1 cellular context compared by ENCODE assay signal in the genomic region with DNA sequence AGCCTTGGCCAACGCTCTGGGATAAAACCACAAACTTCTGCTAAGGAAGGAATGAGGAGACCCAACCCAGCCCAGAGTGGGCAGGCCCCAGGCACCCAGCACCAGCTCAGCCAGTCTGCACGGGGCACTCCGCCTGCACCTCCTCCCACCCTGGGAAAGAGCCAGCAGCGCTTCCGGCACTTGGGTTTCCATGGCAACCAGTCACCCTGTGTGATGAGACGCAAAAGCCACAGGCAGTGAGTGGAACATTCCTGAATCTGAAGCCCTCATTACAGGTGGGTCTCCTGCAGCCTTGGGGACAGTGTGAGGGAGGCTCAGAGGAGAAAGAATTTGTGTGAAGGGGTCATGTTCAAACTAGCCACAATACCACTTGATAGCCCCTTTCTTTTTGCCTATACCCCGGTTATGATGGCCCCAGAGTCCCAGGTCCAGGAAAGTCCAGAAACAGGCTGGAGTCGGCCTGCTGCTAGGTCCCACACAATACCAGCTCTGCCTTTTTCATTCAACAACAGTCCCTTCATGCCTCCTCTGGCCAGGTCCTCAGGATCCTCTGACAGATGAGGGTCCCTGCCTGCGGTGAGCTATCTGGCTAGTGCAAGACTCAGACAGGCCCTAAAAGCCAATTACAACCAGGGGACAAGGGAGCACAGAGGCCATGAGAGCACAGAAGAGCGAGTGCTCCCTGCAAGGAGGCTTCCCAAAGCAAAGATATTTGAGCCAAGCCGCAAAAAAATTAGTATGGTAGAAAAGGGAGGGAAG.
A peak's percentile ranks its signal among the peaks of the same experiment; 100 is the strongest.
TF ChIP-seq lines count a peak whose summit lies in the region.

No MANE protein-coding gene starts in this region.

TF ChIP-seq in GM12878, 131 proteins besides CTCF, POLR2A, EP300 and RAD21 (continued from another document and continues in another):
- TF ChIP-seq STAT3 (IDR thresholded peaks at IDR 0.05; ENCODE audit: low read depth, low read length) (no peak), TAF1 (IDR thresholded peaks at IDR 0.05; ENCODE audit: borderline replicate concordance, low read depth, low read length) (no peak), DPF2 (IDR thresholded peaks at IDR 0.05) (0 out of 2 replicates have a peak, but pooled peaks have one; percentile 14), LARP7 (IDR thresholded peaks at IDR 0.05) (no peak), RBBP5 (conservative IDR thresholded peaks at IDR 0.05) (no peak), TBL1XR1 (IDR thresholded peaks at IDR 0.05; ENCODE audit: low read depth, low read length) (no peak), SRF (IDR thresholded peaks at IDR 0.05; ENCODE audit: low read depth in 2 of 2, low read length in 2 of 2) (no peak), CHD2 (IDR thresholded peaks at IDR 0.05; ENCODE audit: borderline replicate concordance, low read depth, low read length) (peak; percentile 12; the same call in 1 of the 2 replicates), MTA2 (IDR thresholded peaks at IDR 0.05; ENCODE audit: low read depth) (0 out of 2 replicates have a peak, but pooled peaks have one; percentile 20), ZZZ3 (IDR thresholded peaks at IDR 0.05; ENCODE audit: control insufficient read depth, insufficient read length, low read depth) (no peak), FOXK2 (IDR thresholded peaks at IDR 0.05) (no peak), MTA3 (IDR thresholded peaks at IDR 0.05; ENCODE audit: borderline replicate concordance, low read length) (no peak), GATAD2B (conservative IDR thresholded peaks at IDR 0.05; ENCODE audit: low read depth) (0 out of 2 replicates have a peak, but pooled peaks have one; percentile 28), CBFB (IDR thresholded peaks at IDR 0.05; ENCODE audit: low read depth) (no peak), SIX5 (IDR thresholded peaks at IDR 0.05; ENCODE audit: low read depth, low read length, severe bottlenecking) (no peak), SREBF1 (IDR thresholded peaks at IDR 0.05; ENCODE audit: low read length) (no peak), TCF3 (IDR thresholded peaks at IDR 0.05; ENCODE audit: borderline replicate concordance, insufficient read depth, low read depth, low read length) (no peak), RAD51 (IDR thresholded peaks at IDR 0.05) (no peak), IKZF1 (conservative IDR thresholded peaks at IDR 0.05) (peak; percentile 51; the same call in 1 of the 2 replicates), BACH1 (IDR thresholded peaks at IDR 0.05; ENCODE audit: borderline replicate concordance) (0 out of 2 replicates have a peak, but pooled peaks have one; percentile 34), BMI1 (IDR thresholded peaks at IDR 0.05; ENCODE audit: borderline replicate concordance) (peak; percentile 99), ZNF24 (IDR thresholded peaks at IDR 0.05) (no peak), POLR2AphosphoS2 (IDR thresholded peaks at IDR 0.05; ENCODE audit: low read depth, low read length) (no peak), STAT1 (conservative IDR thresholded peaks at IDR 0.05) (no peak), JUNB (IDR thresholded peaks at IDR 0.05) (no peak), KLF5 (IDR thresholded peaks at IDR 0.05; ENCODE audit: partially characterized antibody) (no peak)
- TF ChIP-seq, protein P1, sequence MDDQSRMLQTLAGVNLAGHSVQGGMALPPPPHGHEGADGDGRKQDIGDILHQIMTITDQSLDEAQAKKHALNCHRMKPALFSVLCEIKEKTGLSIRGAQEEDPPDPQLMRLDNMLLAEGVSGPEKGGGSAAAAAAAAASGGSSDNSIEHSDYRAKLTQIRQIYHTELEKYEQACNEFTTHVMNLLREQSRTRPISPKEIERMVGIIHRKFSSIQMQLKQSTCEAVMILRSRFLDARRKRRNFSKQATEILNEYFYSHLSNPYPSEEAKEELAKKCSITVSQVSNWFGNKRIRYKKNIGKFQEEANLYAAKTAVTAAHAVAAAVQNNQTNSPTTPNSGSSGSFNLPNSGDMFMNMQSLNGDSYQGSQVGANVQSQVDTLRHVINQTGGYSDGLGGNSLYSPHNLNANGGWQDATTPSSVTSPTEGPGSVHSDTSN (IDR thresholded peaks at IDR 0.05; ENCODE audit: insufficient replicate concordance, low read depth, low read length), result peak; percentile 54
- TF ChIP-seq, protein P2, sequence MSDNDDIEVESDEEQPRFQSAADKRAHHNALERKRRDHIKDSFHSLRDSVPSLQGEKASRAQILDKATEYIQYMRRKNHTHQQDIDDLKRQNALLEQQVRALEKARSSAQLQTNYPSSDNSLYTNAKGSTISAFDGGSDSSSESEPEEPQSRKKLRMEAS (IDR thresholded peaks at IDR 0.05; ENCODE audit: low read depth, low read length), result no peak
- TF ChIP-seq, protein P3, sequence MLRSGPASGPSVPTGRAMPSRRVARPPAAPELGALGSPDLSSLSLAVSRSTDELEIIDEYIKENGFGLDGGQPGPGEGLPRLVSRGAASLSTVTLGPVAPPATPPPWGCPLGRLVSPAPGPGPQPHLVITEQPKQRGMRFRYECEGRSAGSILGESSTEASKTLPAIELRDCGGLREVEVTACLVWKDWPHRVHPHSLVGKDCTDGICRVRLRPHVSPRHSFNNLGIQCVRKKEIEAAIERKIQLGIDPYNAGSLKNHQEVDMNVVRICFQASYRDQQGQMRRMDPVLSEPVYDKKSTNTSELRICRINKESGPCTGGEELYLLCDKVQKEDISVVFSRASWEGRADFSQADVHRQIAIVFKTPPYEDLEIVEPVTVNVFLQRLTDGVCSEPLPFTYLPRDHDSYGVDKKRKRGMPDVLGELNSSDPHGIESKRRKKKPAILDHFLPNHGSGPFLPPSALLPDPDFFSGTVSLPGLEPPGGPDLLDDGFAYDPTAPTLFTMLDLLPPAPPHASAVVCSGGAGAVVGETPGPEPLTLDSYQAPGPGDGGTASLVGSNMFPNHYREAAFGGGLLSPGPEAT (IDR thresholded peaks at IDR 0.05; ENCODE audit: low read depth), result no peak
- TF ChIP-seq, protein P4, sequence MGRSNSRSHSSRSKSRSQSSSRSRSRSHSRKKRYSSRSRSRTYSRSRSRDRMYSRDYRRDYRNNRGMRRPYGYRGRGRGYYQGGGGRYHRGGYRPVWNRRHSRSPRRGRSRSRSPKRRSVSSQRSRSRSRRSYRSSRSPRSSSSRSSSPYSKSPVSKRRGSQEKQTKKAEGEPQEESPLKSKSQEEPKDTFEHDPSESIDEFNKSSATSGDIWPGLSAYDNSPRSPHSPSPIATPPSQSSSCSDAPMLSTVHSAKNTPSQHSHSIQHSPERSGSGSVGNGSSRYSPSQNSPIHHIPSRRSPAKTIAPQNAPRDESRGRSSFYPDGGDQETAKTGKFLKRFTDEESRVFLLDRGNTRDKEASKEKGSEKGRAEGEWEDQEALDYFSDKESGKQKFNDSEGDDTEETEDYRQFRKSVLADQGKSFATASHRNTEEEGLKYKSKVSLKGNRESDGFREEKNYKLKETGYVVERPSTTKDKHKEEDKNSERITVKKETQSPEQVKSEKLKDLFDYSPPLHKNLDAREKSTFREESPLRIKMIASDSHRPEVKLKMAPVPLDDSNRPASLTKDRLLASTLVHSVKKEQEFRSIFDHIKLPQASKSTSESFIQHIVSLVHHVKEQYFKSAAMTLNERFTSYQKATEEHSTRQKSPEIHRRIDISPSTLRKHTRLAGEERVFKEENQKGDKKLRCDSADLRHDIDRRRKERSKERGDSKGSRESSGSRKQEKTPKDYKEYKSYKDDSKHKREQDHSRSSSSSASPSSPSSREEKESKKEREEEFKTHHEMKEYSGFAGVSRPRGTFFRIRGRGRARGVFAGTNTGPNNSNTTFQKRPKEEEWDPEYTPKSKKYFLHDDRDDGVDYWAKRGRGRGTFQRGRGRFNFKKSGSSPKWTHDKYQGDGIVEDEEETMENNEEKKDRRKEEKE (IDR thresholded peaks at IDR 0.05), result no peak
- TF ChIP-seq, protein P5, sequence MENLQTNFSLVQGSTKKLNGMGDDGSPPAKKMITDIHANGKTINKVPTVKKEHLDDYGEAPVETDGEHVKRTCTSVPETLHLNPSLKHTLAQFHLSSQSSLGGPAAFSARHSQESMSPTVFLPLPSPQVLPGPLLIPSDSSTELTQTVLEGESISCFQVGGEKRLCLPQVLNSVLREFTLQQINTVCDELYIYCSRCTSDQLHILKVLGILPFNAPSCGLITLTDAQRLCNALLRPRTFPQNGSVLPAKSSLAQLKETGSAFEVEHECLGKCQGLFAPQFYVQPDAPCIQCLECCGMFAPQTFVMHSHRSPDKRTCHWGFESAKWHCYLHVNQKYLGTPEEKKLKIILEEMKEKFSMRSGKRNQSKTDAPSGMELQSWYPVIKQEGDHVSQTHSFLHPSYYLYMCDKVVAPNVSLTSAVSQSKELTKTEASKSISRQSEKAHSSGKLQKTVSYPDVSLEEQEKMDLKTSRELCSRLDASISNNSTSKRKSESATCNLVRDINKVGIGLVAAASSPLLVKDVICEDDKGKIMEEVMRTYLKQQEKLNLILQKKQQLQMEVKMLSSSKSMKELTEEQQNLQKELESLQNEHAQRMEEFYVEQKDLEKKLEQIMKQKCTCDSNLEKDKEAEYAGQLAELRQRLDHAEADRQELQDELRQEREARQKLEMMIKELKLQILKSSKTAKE (IDR thresholded peaks at IDR 0.05; ENCODE audit: low read depth, poor library complexity, severe bottlenecking), result no peak
- TF ChIP-seq, protein P6, sequence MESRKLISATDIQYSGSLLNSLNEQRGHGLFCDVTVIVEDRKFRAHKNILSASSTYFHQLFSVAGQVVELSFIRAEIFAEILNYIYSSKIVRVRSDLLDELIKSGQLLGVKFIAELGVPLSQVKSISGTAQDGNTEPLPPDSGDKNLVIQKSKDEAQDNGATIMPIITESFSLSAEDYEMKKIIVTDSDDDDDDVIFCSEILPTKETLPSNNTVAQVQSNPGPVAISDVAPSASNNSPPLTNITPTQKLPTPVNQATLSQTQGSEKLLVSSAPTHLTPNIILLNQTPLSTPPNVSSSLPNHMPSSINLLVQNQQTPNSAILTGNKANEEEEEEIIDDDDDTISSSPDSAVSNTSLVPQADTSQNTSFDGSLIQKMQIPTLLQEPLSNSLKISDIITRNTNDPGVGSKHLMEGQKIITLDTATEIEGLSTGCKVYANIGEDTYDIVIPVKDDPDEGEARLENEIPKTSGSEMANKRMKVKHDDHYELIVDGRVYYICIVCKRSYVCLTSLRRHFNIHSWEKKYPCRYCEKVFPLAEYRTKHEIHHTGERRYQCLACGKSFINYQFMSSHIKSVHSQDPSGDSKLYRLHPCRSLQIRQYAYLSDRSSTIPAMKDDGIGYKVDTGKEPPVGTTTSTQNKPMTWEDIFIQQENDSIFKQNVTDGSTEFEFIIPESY (IDR thresholded peaks at IDR 0.05), result no peak
- TF ChIP-seq, protein P7, sequence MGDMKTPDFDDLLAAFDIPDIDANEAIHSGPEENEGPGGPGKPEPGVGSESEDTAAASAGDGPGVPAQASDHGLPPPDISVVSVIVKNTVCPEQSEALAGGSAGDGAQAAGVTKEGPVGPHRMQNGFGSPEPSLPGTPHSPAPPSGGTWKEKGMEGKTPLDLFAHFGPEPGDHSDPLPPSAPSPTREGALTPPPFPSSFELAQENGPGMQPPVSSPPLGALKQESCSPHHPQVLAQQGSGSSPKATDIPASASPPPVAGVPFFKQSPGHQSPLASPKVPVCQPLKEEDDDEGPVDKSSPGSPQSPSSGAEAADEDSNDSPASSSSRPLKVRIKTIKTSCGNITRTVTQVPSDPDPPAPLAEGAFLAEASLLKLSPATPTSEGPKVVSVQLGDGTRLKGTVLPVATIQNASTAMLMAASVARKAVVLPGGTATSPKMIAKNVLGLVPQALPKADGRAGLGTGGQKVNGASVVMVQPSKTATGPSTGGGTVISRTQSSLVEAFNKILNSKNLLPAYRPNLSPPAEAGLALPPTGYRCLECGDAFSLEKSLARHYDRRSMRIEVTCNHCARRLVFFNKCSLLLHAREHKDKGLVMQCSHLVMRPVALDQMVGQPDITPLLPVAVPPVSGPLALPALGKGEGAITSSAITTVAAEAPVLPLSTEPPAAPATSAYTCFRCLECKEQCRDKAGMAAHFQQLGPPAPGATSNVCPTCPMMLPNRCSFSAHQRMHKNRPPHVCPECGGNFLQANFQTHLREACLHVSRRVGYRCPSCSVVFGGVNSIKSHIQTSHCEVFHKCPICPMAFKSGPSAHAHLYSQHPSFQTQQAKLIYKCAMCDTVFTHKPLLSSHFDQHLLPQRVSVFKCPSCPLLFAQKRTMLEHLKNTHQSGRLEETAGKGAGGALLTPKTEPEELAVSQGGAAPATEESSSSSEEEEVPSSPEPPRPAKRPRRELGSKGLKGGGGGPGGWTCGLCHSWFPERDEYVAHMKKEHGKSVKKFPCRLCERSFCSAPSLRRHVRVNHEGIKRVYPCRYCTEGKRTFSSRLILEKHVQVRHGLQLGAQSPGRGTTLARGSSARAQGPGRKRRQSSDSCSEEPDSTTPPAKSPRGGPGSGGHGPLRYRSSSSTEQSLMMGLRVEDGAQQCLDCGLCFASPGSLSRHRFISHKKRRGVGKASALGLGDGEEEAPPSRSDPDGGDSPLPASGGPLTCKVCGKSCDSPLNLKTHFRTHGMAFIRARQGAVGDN (IDR thresholded peaks at IDR 0.05), result no peak
- TF ChIP-seq, protein P8, sequence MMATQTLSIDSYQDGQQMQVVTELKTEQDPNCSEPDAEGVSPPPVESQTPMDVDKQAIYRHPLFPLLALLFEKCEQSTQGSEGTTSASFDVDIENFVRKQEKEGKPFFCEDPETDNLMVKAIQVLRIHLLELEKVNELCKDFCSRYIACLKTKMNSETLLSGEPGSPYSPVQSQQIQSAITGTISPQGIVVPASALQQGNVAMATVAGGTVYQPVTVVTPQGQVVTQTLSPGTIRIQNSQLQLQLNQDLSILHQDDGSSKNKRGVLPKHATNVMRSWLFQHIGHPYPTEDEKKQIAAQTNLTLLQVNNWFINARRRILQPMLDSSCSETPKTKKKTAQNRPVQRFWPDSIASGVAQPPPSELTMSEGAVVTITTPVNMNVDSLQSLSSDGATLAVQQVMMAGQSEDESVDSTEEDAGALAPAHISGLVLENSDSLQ (IDR thresholded peaks at IDR 0.05), result peak; percentile 89
- TF ChIP-seq, protein P9, sequence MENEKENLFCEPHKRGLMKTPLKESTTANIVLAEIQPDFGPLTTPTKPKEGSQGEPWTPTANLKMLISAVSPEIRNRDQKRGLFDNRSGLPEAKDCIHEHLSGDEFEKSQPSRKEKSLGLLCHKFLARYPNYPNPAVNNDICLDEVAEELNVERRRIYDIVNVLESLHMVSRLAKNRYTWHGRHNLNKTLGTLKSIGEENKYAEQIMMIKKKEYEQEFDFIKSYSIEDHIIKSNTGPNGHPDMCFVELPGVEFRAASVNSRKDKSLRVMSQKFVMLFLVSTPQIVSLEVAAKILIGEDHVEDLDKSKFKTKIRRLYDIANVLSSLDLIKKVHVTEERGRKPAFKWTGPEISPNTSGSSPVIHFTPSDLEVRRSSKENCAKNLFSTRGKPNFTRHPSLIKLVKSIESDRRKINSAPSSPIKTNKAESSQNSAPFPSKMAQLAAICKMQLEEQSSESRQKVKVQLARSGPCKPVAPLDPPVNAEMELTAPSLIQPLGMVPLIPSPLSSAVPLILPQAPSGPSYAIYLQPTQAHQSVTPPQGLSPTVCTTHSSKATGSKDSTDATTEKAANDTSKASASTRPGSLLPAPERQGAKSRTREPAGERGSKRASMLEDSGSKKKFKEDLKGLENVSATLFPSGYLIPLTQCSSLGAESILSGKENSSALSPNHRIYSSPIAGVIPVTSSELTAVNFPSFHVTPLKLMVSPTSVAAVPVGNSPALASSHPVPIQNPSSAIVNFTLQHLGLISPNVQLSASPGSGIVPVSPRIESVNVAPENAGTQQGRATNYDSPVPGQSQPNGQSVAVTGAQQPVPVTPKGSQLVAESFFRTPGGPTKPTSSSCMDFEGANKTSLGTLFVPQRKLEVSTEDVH (IDR thresholded peaks at IDR 0.05; ENCODE audit: low read depth, partially characterized antibody), result no peak
